Comparison of ENCODE assay signal across 8 cellular contexts in genomic region chr5:139863855-139864558, GRCh38.
DNase-seq lines count a peak whose midpoint lies in the region; ATAC-seq, FAIRE-seq and TF ChIP-seq lines count a peak whose summit lies in the region.

No MANE protein-coding gene starts in this region.

- H3K9ac ChIP-seq in mammary epithelial cell (ENCODE audit: insufficient read depth, low read length): no peak overlapping the region

- H3K27ac ChIP-seq in A673 (ENCODE audit: low read depth, low read length, poor library complexity, severe bottlenecking) (no peak overlapping the region), WERI-Rb-1 (no peak overlapping the region), mammary epithelial cell (ENCODE audit: insufficient read depth, low read depth, low read length) (no peak overlapping the region)

- WGBS in mammary epithelial cell (ENCODE audit: low coverage, missing lambda C conversion rate): 22% methylated on average over 1 of the region's 5 CpGs

- H3K36me3 ChIP-seq in A673 (ENCODE audit: insufficient read depth, low read length, poor library complexity, severe bottlenecking): no peaks in the 10 kb centered on the region
- no peaks in the 10 kb centered on the region for H3K36me3 ChIP-seq in WERI-Rb-1
- H3K36me3 ChIP-seq in mammary epithelial cell (ENCODE audit: insufficient read depth, low read length): no peaks in the 10 kb centered on the region

- in situ Hi-C loops in mammary epithelial cell (cut with MboI; ENCODE audit: low sequenced_read_pairs in 2 of 2): loop anchor here in 1 of 2 donors (5.0 kb wide), 1 partner anchor 72 kb away; no protein-coding TSS in a partner anchor

- FAIRE-seq in GM12891 (lab: Jason Lieb, UNC): peak; percentile 82

- BruUV-seq in A673 (replicated peaks; lab: Mats Ljungman, UMichigan) (no TSS peak), mammary epithelial cell (replicated peaks; lab: Mats Ljungman, UMichigan) (no TSS peak)

- H3K4me2 ChIP-seq in mammary epithelial cell (ENCODE audit: insufficient read depth, low read depth, low read length): peak overlapping the region; percentile 4

- CTCF ChIA-PET in A673 (lab: Charles Lee): interaction anchor here (0.6 kb wide), 1 partner anchor 172 kb away, joined by 7 read pairs; no protein-coding TSS in a partner anchor
- CTCF ChIA-PET in mammary epithelial cell (lab: Charles Lee; ENCODE audit: low non-redundant PET): interaction anchor here (1.2 kb wide), 1 partner anchor 105 kb away, joined by 6 read pairs; no protein-coding TSS in a partner anchor

- peaks cover 4% of the 10 kb centered on the region for H3K27me3 ChIP-seq in A673 (replicated peaks; ENCODE audit: insufficient read depth, low read depth, low read length, poor library complexity)
- no peaks in the 10 kb centered on the region for H3K27me3 ChIP-seq in WERI-Rb-1 (ENCODE audit: insufficient read depth, low read depth, severe bottlenecking)
- H3K27me3 ChIP-seq in mammary epithelial cell (ENCODE audit: insufficient read depth, low read length): no peaks in the 10 kb centered on the region

- H3K4me1 ChIP-seq in A673 (ENCODE audit: insufficient read depth, low read length, poor library complexity, severe bottlenecking) (no peaks in the 10 kb centered on the region), mammary epithelial cell (ENCODE audit: insufficient read depth, low read length) (peaks cover 10% of the 10 kb centered on the region)

- H3K79me2 ChIP-seq in mammary epithelial cell (ENCODE audit: insufficient read depth, low read length): no peaks in the 10 kb centered on the region

- TF ChIP-seq POLR2A in GM12891 (IDR thresholded peaks at IDR 0.05; ENCODE audit: low read depth, low read length): no peak

- no peaks in the 10 kb centered on the region for H3K9me3 ChIP-seq in A673 (ENCODE audit: low read depth, low read length, poor library complexity, severe bottlenecking)
- no peaks in the 10 kb centered on the region for H3K9me3 ChIP-seq in WERI-Rb-1 (ENCODE audit: severe bottlenecking)
- H3K9me3 ChIP-seq in mammary epithelial cell (replicated peaks; ENCODE audit: insufficient read depth, low read length): no peaks in the 10 kb centered on the region

- TF ChIP-seq CTCF in A673 (conservative IDR thresholded peaks at IDR 0.05; ENCODE audit: low read depth, low read length): peak; percentile 89
- peak; percentile 84 for TF ChIP-seq CTCF in LNCAP (IDR thresholded peaks at IDR 0.05)
- TF ChIP-seq CTCF in WERI-Rb-1 (IDR thresholded peaks at IDR 0.05; ENCODE audit: low read depth, low read length): peak; percentile 82
- TF ChIP-seq CTCF in mammary epithelial cell (conservative IDR thresholded peaks at IDR 0.05 in 1 of 2, IDR thresholded peaks at IDR 0.05 in 1 of 2; ENCODE audit: extremely low read depth in 1 of 2, insufficient read depth in 1 of 2, low read depth in 1 of 2, low read length in 2 of 2): peak; percentile 82 to 92

- no peaks in the 10 kb centered on the region for H4K20me1 ChIP-seq in mammary epithelial cell (ENCODE audit: insufficient read depth, low read length)

- intact Hi-C loops in A673 (cut with micrococcal nuclease; ENCODE audit: unreplicated experiment) (loop anchor here (1.0 to 2.0 kb wide), 2 partner anchors 77 to 105 kb away; no protein-coding TSS in a partner anchor), mammary epithelial cell (cut with micrococcal nuclease) (loop anchor here (1.0 to 10.0 kb wide), 4 partner anchors 77 to 291 kb away; no protein-coding TSS in a partner anchor)

- H3K4me3 ChIP-seq in A673 (ENCODE audit: low read depth, low read length, poor library complexity, severe bottlenecking) (no peak overlapping the region), WERI-Rb-1 (ENCODE audit: low read depth, low read length) (no peak overlapping the region), mammary epithelial cell (replicated peaks in 1 of 3; ENCODE audit: insufficient read depth in 1 of 3, low read depth in 2 of 3, low read length in 3 of 3) (no peak overlapping the region)

- no peak for ATAC-seq in HG03135 (IDR thresholded peaks at IDR 0.05; ENCODE audit: unreplicated experiment)

- dilution Hi-C loops in mammary epithelial cell (cut with HindIII; ENCODE audit: low sequenced_read_pairs): no loop called here

- H2AFZ ChIP-seq in mammary epithelial cell (ENCODE audit: low read depth, low read length): peak overlapping the region; percentile 40

- DNase-seq in A673 (ENCODE audit: low spot score): peak; percentile 67
- peak; percentile 77 for DNase-seq in GM12891 (ENCODE audit: insufficient read length, low spot score)
- DNase-seq in WERI-Rb-1: peak; percentile 73
- peak; percentile 12 for DNase-seq in mammary epithelial cell
- peak; percentile 77 for DNase-seq in islet precursor cell
- DNase-seq in stimulated activated CD4-positive, alpha-beta T cell treated with anti-CD3 and anti-CD28 coated beads, Interleukin-15, amount 100 ng/mL, for 24 hours: peak; percentile 69

- POLR2A ChIA-PET in A673 (lab: Charles Lee; ENCODE audit: low non-redundant PET): no interaction called here

TF ChIP-seq in GM12891, 5 proteins besides CTCF, POLR2A, EP300 and RAD21:
- TF ChIP-seq SPI1 (IDR thresholded peaks at IDR 0.05; ENCODE audit: low read depth, low read length) (peak; percentile 18; the same call in 1 of the 2 replicates), POU2F2 (IDR thresholded peaks at IDR 0.05; ENCODE audit: low read depth, low read length) (no peak)

Comparison
In these comparisons a context has a peak if more than half of its experiments do, and no peak if none do; other contexts are left out.
1. DNase-seq: peak in every context shown above with its lines; median percentile 77 in GM12891; 77 in islet precursor cell; 73 in WERI-Rb-1; 69 in stimulated activated CD4-positive, alpha-beta T cell treated with anti-CD3 and anti-CD28 coated beads, Interleukin-15, amount 100 ng/mL, for 24 hours; 67 in A673; 12 in mammary epithelial cell.